In the genomic region with DNA sequence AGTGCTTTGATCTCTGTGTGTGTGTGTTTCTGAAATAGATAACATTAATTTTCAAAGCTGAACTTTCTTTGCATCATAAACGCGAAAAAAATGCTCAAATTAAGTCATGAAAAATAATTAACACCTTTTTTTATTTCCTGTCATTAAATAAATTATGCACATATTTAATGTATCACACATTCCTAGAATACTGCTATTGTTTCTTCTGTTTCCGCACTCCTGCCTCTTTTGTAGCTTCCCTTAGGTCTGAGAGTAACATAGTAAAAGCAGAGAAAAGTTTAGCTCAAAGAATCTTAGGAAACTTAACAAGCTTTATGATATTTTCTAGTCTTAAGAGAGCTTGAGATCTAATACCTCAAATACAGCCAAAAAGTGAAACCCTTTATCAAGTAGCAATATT, we compare ENCODE assay signal across 18 cellular contexts.
DNase-seq lines count a peak whose midpoint lies in the region; ATAC-seq and TF ChIP-seq lines count a peak whose summit lies in the region.
"Had no signal": no experiment of that assay in that cellular context is flagged by ENCODE, and none has a peak within 500 bp of the region (broad histone marks: within the 10 kb centered on the region; RNA-seq: fewer than 3 reads in every experiment).

No MANE protein-coding gene starts in this region.

- H3K4me2 ChIP-seq in GM23338 (peak overlapping the region; percentile 12), neural progenitor cell (no peak overlapping the region)
- H3K4me2 ChIP-seq: BLaER1 treated with 17β-estradiol and CSF1 and Interleukin-3, amounts not matched to agents 10 nM and 100 nM had no signal

- no peaks in the 10 kb centered on the region for H3K79me2 ChIP-seq in GM23338 (replicated peaks; ENCODE audit: insufficient read depth)
- no peaks in the 10 kb centered on the region for H3K79me2 ChIP-seq in neural progenitor cell (ENCODE audit: low read depth)

- H3K27me3 Mint-ChIP-seq in GM23338 (ENCODE audit: insufficient read depth, low read depth, poor library complexity) (no peaks in the 10 kb centered on the region), neural progenitor cell (ENCODE audit: insufficient read depth, low read depth) (no peaks in the 10 kb centered on the region)
- H3K27me3 Mint-ChIP-seq: CD4-positive, CD25-positive, alpha-beta regulatory T cell; IgD-negative memory B cell had no signal

- H3K27me3 ChIP-seq in GM23338 (ENCODE audit: insufficient read depth) (no peaks in the 10 kb centered on the region), HUES64 (ENCODE audit: insufficient read depth, low read length) (no peaks in the 10 kb centered on the region), iPS-18a (ENCODE audit: control insufficient read depth, insufficient read depth, low read length) (no peaks in the 10 kb centered on the region), neural progenitor cell (no peaks in the 10 kb centered on the region)
- H3K27me3 ChIP-seq: BLaER1 treated with 17β-estradiol and CSF1 and Interleukin-3, amounts not matched to agents 10 nM and 100 nM had no signal

- TF ChIP-seq CTCF in GM23338 (conservative IDR thresholded peaks at IDR 0.05; ENCODE audit: low read depth in 2 of 2) (no peak), neural progenitor cell (IDR thresholded peaks at IDR 0.05) (no peak)

- H3K9me2 ChIP-seq in GM23338 (ENCODE audit: insufficient read depth), result no peaks in the 10 kb centered on the region

- H3K4me1 ChIP-seq in GM23338 (ENCODE audit: insufficient read depth) (peaks cover 3% of the 10 kb centered on the region; the same call in 1 of the 2 replicates), HUES64 (ENCODE audit: insufficient read depth, low read length) (peaks cover 12% of the 10 kb centered on the region), iPS-18a (ENCODE audit: control insufficient read depth, low read depth, low read length) (peaks cover 8% of the 10 kb centered on the region), neural progenitor cell (no peaks in the 10 kb centered on the region)
- H3K4me1 ChIP-seq: BLaER1 treated with 17β-estradiol and CSF1 and Interleukin-3, amounts not matched to agents 10 nM and 100 nM had no signal

- H3K27ac ChIP-seq in GM23338 (ENCODE audit: low read depth), result peak overlapping the region; percentile 73
- peak overlapping the region; percentile 79 for H3K27ac ChIP-seq in HUES64 (ENCODE audit: low read depth, low read length)
- H3K27ac ChIP-seq in iPS-18a (ENCODE audit: low read length), result no peak overlapping the region
- H3K27ac ChIP-seq in neural progenitor cell, result no peak overlapping the region
- H3K27ac ChIP-seq: BLaER1 treated with 17β-estradiol and CSF1 and Interleukin-3, amounts not matched to agents 10 nM and 100 nM had no signal

- no peaks in the 10 kb centered on the region for H3F3A ChIP-seq in GM23338 (replicated peaks; ENCODE audit: low read depth)
- no peaks in the 10 kb centered on the region for H3F3A ChIP-seq in neural progenitor cell (ENCODE audit: low read depth)

- H3K36me3 Mint-ChIP-seq in GM23338 (ENCODE audit: low read depth) (no peaks in the 10 kb centered on the region), neural progenitor cell (no peaks in the 10 kb centered on the region)
- H3K36me3 Mint-ChIP-seq: CD4-positive, CD25-positive, alpha-beta regulatory T cell; IgD-negative memory B cell had no signal

- H3K4me3 ChIP-seq in GM23338, result no peak overlapping the region
- no peak overlapping the region for H3K4me3 ChIP-seq in HUES64 (ENCODE audit: low read length)
- no peak overlapping the region for H3K4me3 ChIP-seq in iPS-18a (ENCODE audit: low read length)
- no peak overlapping the region for H3K4me3 ChIP-seq in neural progenitor cell
- H3K4me3 ChIP-seq: BLaER1 treated with 17β-estradiol and CSF1 and Interleukin-3, amounts not matched to agents 10 nM and 100 nM had no signal

- no peaks in the 10 kb centered on the region for H3K9me3 ChIP-seq in HUES64 (ENCODE audit: insufficient read depth, low read depth, low read length)
- no peaks in the 10 kb centered on the region for H3K9me3 ChIP-seq in iPS-18a (ENCODE audit: control insufficient read depth, low read depth, low read length)
- H3K9me3 ChIP-seq in neural progenitor cell (ENCODE audit: low read depth), result no peaks in the 10 kb centered on the region
- H3K9me3 ChIP-seq: BLaER1 treated with 17β-estradiol and CSF1 and Interleukin-3, amounts not matched to agents 10 nM and 100 nM had no signal

- H2AFZ ChIP-seq in GM23338 (no peak overlapping the region), neural progenitor cell (replicated peaks) (no peak overlapping the region)

- H3K9me3 Mint-ChIP-seq in GM23338 (no peaks in the 10 kb centered on the region), neural progenitor cell (no peaks in the 10 kb centered on the region)

- H3K4me3 Mint-ChIP-seq in GM23338 (no peak overlapping the region; the same call in 2 of the 3 replicates), neural progenitor cell (no peak overlapping the region)
- H3K4me3 Mint-ChIP-seq: CD4-positive, CD25-positive, alpha-beta regulatory T cell; HFFc6; IgD-negative memory B cell had no signal

- H3K36me3 ChIP-seq in GM23338 (ENCODE audit: insufficient read depth), result no peaks in the 10 kb centered on the region
- H3K36me3 ChIP-seq in HUES64 (ENCODE audit: insufficient read depth, low read length), result no peaks in the 10 kb centered on the region
- no peaks in the 10 kb centered on the region for H3K36me3 ChIP-seq in iPS-18a (ENCODE audit: control insufficient read depth, low read depth, low read length)
- H3K36me3 ChIP-seq in neural progenitor cell, result no peaks in the 10 kb centered on the region
- H3K36me3 ChIP-seq: BLaER1 treated with 17β-estradiol and CSF1 and Interleukin-3, amounts not matched to agents 10 nM and 100 nM had no signal

- H3K27ac Mint-ChIP-seq in GM23338 (peak overlapping the region; percentile 90), neural progenitor cell (peak overlapping the region; percentile 4)
- H3K27ac Mint-ChIP-seq: CD4-positive, CD25-positive, alpha-beta regulatory T cell; HFFc6; IgD-negative memory B cell had no signal

- H4K20me1 ChIP-seq in GM23338 (replicated peaks; ENCODE audit: insufficient read depth) (no peaks in the 10 kb centered on the region), neural progenitor cell (ENCODE audit: low read depth) (no peaks in the 10 kb centered on the region)
- H4K20me1 ChIP-seq: BLaER1 treated with 17β-estradiol and CSF1 and Interleukin-3, amounts not matched to agents 10 nM and 100 nM had no signal

- H3K4me1 Mint-ChIP-seq in GM23338, result peaks cover 10% of the 10 kb centered on the region
- H3K4me1 Mint-ChIP-seq in neural progenitor cell, result peaks cover 9% of the 10 kb centered on the region
- H3K4me1 Mint-ChIP-seq: CD4-positive, CD25-positive, alpha-beta regulatory T cell; IgD-negative memory B cell had no signal

- DNase-seq in GM23338 (ENCODE audit: low spot score) (peak; percentile 59), neural progenitor cell (ENCODE audit: low spot score) (no peak), NCI-H1694 treated with DMSO at 0.1 percent for 48 hours (lab: John Stamatoyannopoulos, UW) (no peak), superior temporal gyrus (ENCODE audit: extremely low spot score) (no peak)
- no peak for DNase-seq in stimulated activated CD4-positive, alpha-beta T cell treated with anti-CD3 and anti-CD28 coated beads, Interleukin-4, amount 100 ng/mL, for 1 hour
- DNase-seq: ACHN; CD4-positive, CD25-positive, alpha-beta regulatory T cell; DMS 273 treated with DMSO at 0.1 percent for 48 hours; DMS79 treated with DMSO at 0.1 percent for 48 hours; EL; GOT3; HCEC 1CT; HFFc6; KG1 had no signal

- 86% methylated on average over 1 of the region's 3 CpGs for WGBS in HUES64

- H3K9ac ChIP-seq in HUES64 (ENCODE audit: low read depth, low read length) (peak overlapping the region; percentile 15; the same call in 1 of the 2 replicates), iPS-18a (ENCODE audit: low read length) (peak overlapping the region; percentile 8), neural progenitor cell (no peak overlapping the region)
- H3K9ac ChIP-seq: BLaER1 treated with 17β-estradiol and CSF1 and Interleukin-3, amounts not matched to agents 10 nM and 100 nM had no signal

- ATAC-seq in GM23338, result peak; percentile 54

TF ChIP-seq in GM23338, 12 proteins besides CTCF, POLR2A, EP300 and RAD21 (continues in another document):
- TF ChIP-seq NANOG (IDR thresholded peaks at IDR 0.05; ENCODE audit: borderline replicate concordance), result peak; percentile 42; the same call in 1 of the 2 replicates

Comparison
In these comparisons a context has a peak if more than half of its experiments do, and no peak if none do; other contexts are left out.
1. H3K27ac ChIP-seq: peak in GM23338 (single experiment) and HUES64 (single experiment); none in iPS-18a (single experiment) and neural progenitor cell (single experiment).